In the genomic region with DNA sequence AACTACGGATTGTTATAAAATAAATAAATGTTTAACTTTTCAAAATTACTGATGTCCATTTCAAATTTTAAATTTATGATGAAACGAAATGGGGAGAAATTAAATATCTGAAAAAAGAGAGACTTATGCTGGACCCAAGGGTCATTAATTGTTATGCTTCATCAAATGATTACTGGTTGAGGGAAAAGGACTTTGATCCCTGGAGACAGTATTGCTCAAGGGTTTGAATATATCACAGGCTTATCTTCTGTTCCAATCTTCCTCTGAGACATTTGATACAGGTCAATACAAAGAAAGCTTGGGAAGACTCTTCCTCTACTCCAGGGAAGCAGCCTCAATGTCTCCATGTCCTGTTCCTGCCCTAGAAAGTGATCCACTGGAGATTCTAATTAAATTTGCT, we compare ENCODE assay signal across 21 cellular contexts.
DNase-seq lines count a peak whose midpoint lies in the region; ATAC-seq, FAIRE-seq and TF ChIP-seq lines count a peak whose summit lies in the region.
"Had no signal": no experiment of that assay in that cellular context is flagged by ENCODE, and none has a peak within 500 bp of the region (broad histone marks: within the 10 kb centered on the region; RNA-seq: fewer than 3 reads in every experiment).

No MANE protein-coding gene starts in this region.

- DNase-seq in NCI-H526 treated with DMSO at 0.1 percent for 48 hours (lab: John Stamatoyannopoulos, UW) (peak; percentile 79), small intestine (peak; percentile 1), NCI-H2227 treated with DMSO at 0.1 percent for 48 hours (lab: John Stamatoyannopoulos, UW) (no peak)
- DNase-seq: ACHN; BE2C; C1 segment of cervical spinal cord; CD4-positive, CD25-positive, alpha-beta regulatory T cell; CD8-positive, alpha-beta memory T cell; COR-L47; DMS 273 treated with DMSO at 0.1 percent for 48 hours; DMS53; DND-41; EL; HCEC 1CT had no signal

- no peaks in the 10 kb centered on the region for H3K4me1 Mint-ChIP-seq in nephron
- H3K4me1 Mint-ChIP-seq: CD4-positive, CD25-positive, alpha-beta regulatory T cell; CD8-positive, alpha-beta memory T cell; GM23338 had no signal

- H3K4me3 ChIP-seq in small intestine (ENCODE audit: low read depth in 1 of 2, low read length in 2 of 2): no peak overlapping the region
- H3K4me3 ChIP-seq: GM12878, GM23338 had no signal

- WGBS in small intestine, 3 donors: 63 to 74% (median 68%) methylated on average over 2 of the region's 2 CpGs

- H3K4me1 ChIP-seq in small intestine (ENCODE audit: control insufficient read depth in 2 of 2, insufficient read depth in 1 of 2, low read depth in 1 of 2, low read length in 1 of 2): no peaks in the 10 kb centered on the region

- no peaks in the 10 kb centered on the region for H3K27me3 ChIP-seq in small intestine (ENCODE audit: control insufficient read depth in 2 of 2, insufficient read depth in 2 of 2, low read length in 2 of 2)
- H3K27me3 ChIP-seq: BE2C had no signal

- no peak for FAIRE-seq in small intestine (lab: Jason Lieb, UNC)
- FAIRE-seq: A204.1, GM12878, H54 had no signal

- no peaks in the 10 kb centered on the region for H3K36me3 ChIP-seq in small intestine (ENCODE audit: control insufficient read depth in 2 of 2, insufficient read depth in 2 of 2, low read length in 2 of 2)
- H3K36me3 ChIP-seq: BE2C had no signal

- H3K9me3 ChIP-seq in small intestine (ENCODE audit: control insufficient read depth, low read depth): no peaks in the 10 kb centered on the region
- H3K9me3 ChIP-seq: BE2C had no signal

- H3K4me3 Mint-ChIP-seq in nephron: no peak overlapping the region
- H3K4me3 Mint-ChIP-seq: CD4-positive, CD25-positive, alpha-beta regulatory T cell; CD8-positive, alpha-beta memory T cell; GM23338 had no signal

- peak overlapping the region; percentile 29 to 85 (median 59) for H3K27ac Mint-ChIP-seq in nephron
- H3K27ac Mint-ChIP-seq: CD4-positive, CD25-positive, alpha-beta regulatory T cell; CD8-positive, alpha-beta memory T cell; GM23338 had no signal

- no peaks in the 10 kb centered on the region for H3K9me3 Mint-ChIP-seq in nephron
- H3K9me3 Mint-ChIP-seq: GM23338 had no signal

- H3K36me3 Mint-ChIP-seq in nephron (ENCODE audit: low read depth): no peaks in the 10 kb centered on the region
- H3K36me3 Mint-ChIP-seq: CD4-positive, CD25-positive, alpha-beta regulatory T cell; CD8-positive, alpha-beta memory T cell had no signal

- H3K27ac ChIP-seq in 22Rv1 (peak overlapping the region; percentile 24; the same call in 1 of the 2 replicates), small intestine (ENCODE audit: low read depth in 1 of 2, low read length in 1 of 2) (no peak overlapping the region)

- ATAC-seq in GM19395 (IDR thresholded peaks at IDR 0.05; ENCODE audit: unreplicated experiment): no peak
- ATAC-seq: GM12878, GM23338 had no signal

- TF ChIP-seq CTCF in 22Rv1 (IDR thresholded peaks at IDR 0.05) (no peak), nephron (IDR thresholded peaks at IDR 0.05; ENCODE audit: unreplicated experiment in 3 of 3) (no peak)

- H3K27me3 Mint-ChIP-seq in nephron (ENCODE audit: low read depth): no peaks in the 10 kb centered on the region
- H3K27me3 Mint-ChIP-seq: CD4-positive, CD25-positive, alpha-beta regulatory T cell; CD8-positive, alpha-beta memory T cell had no signal
